8 cellular contexts compared by ENCODE assay signal in the genomic region with DNA sequence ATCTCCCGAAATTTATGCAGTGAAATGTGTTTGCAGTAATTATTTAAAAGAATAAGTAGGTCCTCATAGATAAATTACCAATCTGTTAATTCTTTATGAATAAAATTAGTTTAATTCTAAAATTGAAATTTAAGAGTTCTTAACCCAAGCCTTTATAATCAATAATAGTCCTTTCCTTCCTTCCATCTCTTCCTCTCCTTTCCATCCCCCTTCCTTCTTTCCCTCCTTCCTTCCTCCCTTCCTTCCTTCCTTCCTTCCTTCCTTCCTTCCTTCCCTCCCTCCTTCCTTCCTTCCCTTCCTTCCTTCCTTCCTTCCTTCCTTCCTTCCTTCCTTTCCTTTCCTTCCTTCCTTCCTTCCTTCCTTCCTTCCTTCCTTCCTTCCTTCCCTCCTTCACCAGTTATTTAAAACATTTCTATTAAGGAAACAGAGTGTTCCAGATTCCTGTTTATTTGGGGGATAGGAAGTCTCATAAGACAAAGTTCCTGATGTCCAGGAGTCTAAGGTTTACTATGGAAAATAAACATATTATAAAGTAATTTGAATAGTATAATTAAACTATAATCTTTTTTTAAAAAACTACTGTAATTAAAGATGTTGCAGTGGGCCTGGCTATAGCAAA.
"Had no signal": no experiment of that assay in that cellular context is flagged by ENCODE, and none has a peak within 500 bp of the region (broad histone marks: within the 10 kb centered on the region; RNA-seq: fewer than 3 reads in every experiment).

No MANE protein-coding gene starts in this region.

- H3K27ac ChIP-seq: HL-60, KMS-11 had no signal

- FAIRE-seq: HTR-8/SVneo, K562 had no signal

- H3K27me3 Mint-ChIP-seq: IgD-negative memory B cell had no signal

- ATAC-seq: K562 had no signal

- H3K4me2 ChIP-seq: KMS-11 had no signal

- H3K4me3 Mint-ChIP-seq: IgD-negative memory B cell had no signal

- H3K4me3 ChIP-seq: K562 had no signal

- H3K9ac ChIP-seq: KMS-11 had no signal

- H3K27ac Mint-ChIP-seq: IgD-negative memory B cell had no signal

- DNase-seq: IMR-90, KBM-7, KG1 had no signal
